Comparison of ENCODE assay signal across 8 cellular contexts in genomic region chr12:123270380-123271181, GRCh38. TPM values are rescaled to one million over a fixed set of nuclear protein-coding genes. Genes with fewer than 3 reads are reported as not detected.
A peak's percentile ranks its signal among the peaks of the same experiment; 100 is the strongest.
DNase-seq lines count a peak whose midpoint lies in the region; ATAC-seq and TF ChIP-seq lines count a peak whose summit lies in the region.

No MANE protein-coding gene starts in this region.

- under 1% methylated on average over 74 of the region's 75 CpGs for WGBS in right cardiac atrium

- peak overlapping the region; percentile 85 for H3K27ac Mint-ChIP-seq in activated naive CD8-positive, alpha-beta T cell treated with anti-CD3 and anti-CD28 coated beads for 36 hours

- H3K27me3 Mint-ChIP-seq in activated naive CD8-positive, alpha-beta T cell treated with anti-CD3 and anti-CD28 coated beads for 36 hours, result no peaks in the 10 kb centered on the region

- H3K27ac ChIP-seq in right cardiac atrium (ENCODE audit: low read length), result peak overlapping the region; percentile 68

- no peaks in the 10 kb centered on the region for H3K27me3 ChIP-seq in right cardiac atrium (ENCODE audit: control insufficient read depth, insufficient read depth)

- peaks cover 2% of the 10 kb centered on the region for H3K4me1 ChIP-seq in right cardiac atrium (ENCODE audit: control insufficient read depth, insufficient read depth, low read length)

- no peaks in the 10 kb centered on the region for H3K9me3 ChIP-seq in right cardiac atrium (ENCODE audit: control insufficient read depth, low read length)

- no peak for TF ChIP-seq CTCF in AG10803 (conservative IDR thresholded peaks at IDR 0.05; ENCODE audit: low read length)

- no peaks in the 10 kb centered on the region for H3K9me3 Mint-ChIP-seq in activated naive CD8-positive, alpha-beta T cell treated with anti-CD3 and anti-CD28 coated beads for 36 hours

- intact Hi-C loops in right cardiac atrium (cut with DNase I), result no loop called here
- intact Hi-C loops in sciatic nerve (cut with DNase I), result no loop called here

- H3K4me1 Mint-ChIP-seq in activated naive CD8-positive, alpha-beta T cell treated with anti-CD3 and anti-CD28 coated beads for 36 hours, result peaks cover 18% of the 10 kb centered on the region

- H3K4me3 ChIP-seq in AG10803 (ENCODE audit: low read length) (peak overlapping the region; percentile 71), right cardiac atrium (ENCODE audit: low read length) (peak overlapping the region; percentile 98)

- H3K36me3 Mint-ChIP-seq in activated naive CD8-positive, alpha-beta T cell treated with anti-CD3 and anti-CD28 coated beads for 36 hours, result peaks cover 6% of the 10 kb centered on the region

- ATAC-seq in GM18511 (IDR thresholded peaks at IDR 0.05; ENCODE audit: unreplicated experiment) (peak; percentile 22), right cardiac atrium (peak; percentile 9 to 22), sciatic nerve (peak; percentile 47), GM19452 (IDR thresholded peaks at IDR 0.05; ENCODE audit: unreplicated experiment) (no peak)

- H3K4me3 Mint-ChIP-seq in activated naive CD8-positive, alpha-beta T cell treated with anti-CD3 and anti-CD28 coated beads for 36 hours, result peak overlapping the region; percentile 92

- DNase-seq in AG10803 (ENCODE audit: low read depth) (peak; percentile 58), HuH-7 (ENCODE audit: low spot score) (peak; percentile 30), right cardiac atrium (peak; percentile 64 to 81 (median 77)), sciatic nerve (ENCODE audit: low spot score) (peak; percentile 70), amniotic stem cell (lab: John Stamatoyannopoulos, UW) (no peak)
- DNase-seq in activated naive CD8-positive, alpha-beta T cell treated with anti-CD3 and anti-CD28 coated beads for 36 hours, result peak; percentile 40

RNA-seq across cellular contexts. Expression of gene CDK2AP1, which starts 1.1 kb away (rescaled TPM):
- 100 to 1,000 TPM; 121 to 128 TPM for total RNA-seq in activated naive CD8-positive, alpha-beta T cell treated with anti-CD3 and anti-CD28 coated beads for 36 hours
- total RNA-seq in right cardiac atrium (10 to 100 TPM; 76.1 to 95.2 (median 88.9) TPM), sciatic nerve (80.8 TPM)
- polyA plus RNA-seq in right cardiac atrium, result 164 TPM

RNA-seq across cellular contexts. Expression of gene MTRFR, which starts 37.3 kb away (rescaled TPM):
- 10 to 100 TPM; 23.5 to 27.2 TPM for total RNA-seq in activated naive CD8-positive, alpha-beta T cell treated with anti-CD3 and anti-CD28 coated beads for 36 hours
- total RNA-seq in right cardiac atrium, result 10 to 100 TPM in 3 of 4 donors, 1 to 10 TPM in 1; 9.5 to 12.5 (median 10.7) TPM
- 14.1 TPM for polyA plus RNA-seq in right cardiac atrium
- total RNA-seq in sciatic nerve, result 10.3 TPM

RNA-seq across cellular contexts. Expression of gene MPHOSPH9, which starts 37.6 kb away (rescaled TPM):
- total RNA-seq in activated naive CD8-positive, alpha-beta T cell treated with anti-CD3 and anti-CD28 coated beads for 36 hours, result 10 to 100 TPM; 81.8 to 84.0 TPM
- total RNA-seq in right cardiac atrium, result 10 to 100 TPM; 14.8 to 27.4 (median 22.5) TPM
- 8.0 TPM for polyA plus RNA-seq in right cardiac atrium
- total RNA-seq in sciatic nerve, result 22.9 TPM
